Comparison of ENCODE assay signal across 27 cellular contexts in the genomic region with DNA sequence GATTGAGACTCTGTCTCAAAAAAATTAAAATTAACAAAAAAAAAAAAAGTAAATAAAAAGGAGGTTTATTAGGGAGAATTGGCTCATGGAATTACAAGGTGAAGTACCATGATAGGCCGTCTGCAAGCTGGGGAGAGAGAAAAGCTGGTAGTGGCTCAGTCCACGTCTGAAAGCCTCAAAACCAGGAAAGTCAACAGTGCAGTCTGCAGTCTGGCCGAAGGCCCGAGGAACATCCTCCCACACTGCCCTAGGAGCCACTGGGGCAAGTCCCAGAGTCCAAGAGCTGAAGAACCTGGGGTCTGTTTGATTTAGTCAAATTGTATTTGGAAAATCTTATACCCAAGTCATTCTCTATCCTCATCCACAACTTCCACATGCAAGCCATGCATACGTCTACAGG.
"Had no signal": no experiment of that assay in that cellular context is flagged by ENCODE, and none has a peak within 500 bp of the region (broad histone marks: within the 10 kb centered on the region; RNA-seq: fewer than 3 reads in every experiment).

No MANE protein-coding gene starts in this region.

- H3K9me3 ChIP-seq: ovary, psoas muscle, right lobe of liver, sigmoid colon, suprapubic skin, testis, tibial artery, transverse colon, upper lobe of right lung, uterus had no signal

- DNase-seq: naive thymus-derived CD8-positive, alpha-beta T cell; nephron progenitor cell; occipital lobe; ovary; posterior cingulate gyrus; psoas muscle; right cardiac atrium; right lobe of liver; sigmoid colon; small intestine; stimulated activated CD4-positive, alpha-beta T cell treated with anti-CD3 and anti-CD28 coated beads, Interleukin-15, amount 100 ng/mL, for 24 hours; stimulated activated CD4-positive, alpha-beta T cell treated with anti-CD3 and anti-CD28 coated beads, Interleukin-4, amount 100 ng/mL, for 1 hour; stimulated activated CD4-positive, alpha-beta T cell treated with anti-CD3 and anti-CD28 coated beads, Interleukin-4, amount 100 ng/mL, for 4 hours; stimulated activated CD8-positive, alpha-beta memory T cell treated with anti-CD3 and anti-CD28 coated beads, Interleukin-4, amount 100 ng/mL, for 48 hours; stimulated activated naive CD4-positive, alpha-beta T cell; stimulated activated naive CD8-positive, alpha-beta T cell treated with anti-CD3 and anti-CD28 coated beads, Interleukin-15, amount 100 ng/mL, for 72 hours; stimulated activated naive CD8-positive, alpha-beta T cell treated with anti-CD3 and anti-CD28 coated beads, Interleukin-15, Interleukin-2, amounts not matched to agents 100 U/mL and 50 U/mL, for 24 hours; substantia nigra; testis; tibial artery; transverse colon; upper lobe of right lung; uterus had no signal

- ATAC-seq: naive thymus-derived CD8-positive, alpha-beta T cell; natural killer cell treated with Interleukin-12 subunit alpha and Interleukin-12 subunit beta and Interleukin-15 and Interleukin-18, amount 100 ng/mL, for 72 hours; psoas muscle; right cardiac atrium; stimulated activated memory B cell treated with anti-CD40 and anti-IgM and Interleukin-4, amounts not matched to agents 10 μg/mL and 1 μg/mL and 100 μg/mL, for 72 hours; stimulated activated naive CD8-positive, alpha-beta T cell treated with anti-CD3 and anti-CD28 coated beads, Interleukin-15, amount 100 ng/mL, for 72 hours; stimulated activated naive CD8-positive, alpha-beta T cell treated with anti-CD3 and anti-CD28 coated beads, Interleukin-15, Interleukin-2, amounts not matched to agents 100 U/mL and 50 U/mL, for 24 hours; upper lobe of right lung had no signal

- H3K27ac ChIP-seq: ovary, parathyroid adenoma, psoas muscle, right lobe of liver, suprapubic skin, testis, tibial artery, transverse colon, upper lobe of right lung, uterus had no signal

- H3K4me3 ChIP-seq: ovary, psoas muscle, right lobe of liver, sigmoid colon, suprapubic skin, testis, tibial artery, transverse colon, upper lobe of right lung, uterus had no signal

- H3K9ac ChIP-seq: parathyroid adenoma had no signal

- H3K4me1 ChIP-seq: parathyroid adenoma, psoas muscle, right lobe of liver, testis, tibial artery, transverse colon, upper lobe of right lung, uterus had no signal

- H3K27me3 ChIP-seq: ovary, right lobe of liver, sigmoid colon, suprapubic skin, testis, tibial artery, transverse colon, upper lobe of right lung, uterus had no signal

- H3K36me3 ChIP-seq: ovary, right lobe of liver, sigmoid colon, suprapubic skin, tibial artery, transverse colon, upper lobe of right lung, uterus had no signal

- H3K79me2 ChIP-seq: parathyroid adenoma had no signal
